ENCODE assay signal across 9 cellular contexts in the genomic region with DNA sequence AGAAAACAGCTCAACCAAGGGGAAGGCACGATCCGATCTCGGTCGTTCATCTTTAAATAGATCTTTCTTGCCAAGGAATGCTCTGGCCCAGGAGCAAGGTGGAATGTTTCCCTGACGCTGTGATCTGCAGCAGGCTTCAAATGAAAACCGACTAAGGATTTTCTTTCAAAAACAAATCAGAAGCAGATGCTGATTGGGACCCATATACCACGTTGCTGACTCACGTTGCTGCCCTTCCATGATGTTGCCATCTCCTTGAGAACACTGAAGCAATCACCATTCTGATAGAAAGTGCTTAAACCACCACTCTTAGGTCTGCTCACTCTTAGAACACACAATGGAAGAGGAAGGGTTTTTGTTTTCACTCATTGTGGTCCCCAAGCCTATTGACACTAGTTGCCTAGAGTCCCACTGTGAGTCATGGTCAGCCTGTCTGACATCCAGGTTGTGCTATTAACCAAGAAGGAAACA. TPM values are rescaled to one million over a fixed set of nuclear protein-coding genes. Genes with fewer than 3 reads are reported as not detected.
A peak's percentile ranks its signal among the peaks of the same experiment; 100 is the strongest.
DNase-seq lines count a peak whose midpoint lies in the region; TF ChIP-seq lines count a peak whose summit lies in the region.
"Had no signal": no experiment of that assay in that cellular context is flagged by ENCODE, and none has a peak within 500 bp of the region (broad histone marks: within the 10 kb centered on the region; RNA-seq: fewer than 3 reads in every experiment).

No MANE protein-coding gene starts in this region.

- CTCF ChIA-PET in activated CD4-positive, alpha-beta memory T cell treated with anti-CD3 and anti-CD28 coated beads for 36 hours (lab: Charles Lee), result no interaction called here
- CTCF ChIA-PET in activated CD4-positive, alpha-beta memory T cell treated with anti-CD3 and anti-CD28 coated beads, Interleukin-2, amount 10 ng/mL, durations not matched to agents 7 days and 5 days (lab: Charles Lee), result no interaction called here

- no peaks in the 10 kb centered on the region for H3K9me3 Mint-ChIP-seq in activated CD4-positive, alpha-beta memory T cell treated with anti-CD3 and anti-CD28 coated beads for 36 hours
- no peaks in the 10 kb centered on the region for H3K9me3 Mint-ChIP-seq in activated CD4-positive, alpha-beta memory T cell treated with anti-CD3 and anti-CD28 coated beads, Interleukin-2, amount 10 ng/mL, durations not matched to agents 7 days and 5 days

- H3K4me3 Mint-ChIP-seq in activated CD4-positive, alpha-beta memory T cell treated with anti-CD3 and anti-CD28 coated beads for 36 hours, result no peak overlapping the region
- no peak overlapping the region for H3K4me3 Mint-ChIP-seq in activated CD4-positive, alpha-beta memory T cell treated with anti-CD3 and anti-CD28 coated beads, Interleukin-2, amount 10 ng/mL, durations not matched to agents 7 days and 5 days

- no peak for TF ChIP-seq CTCF in fibroblast of mammary gland (conservative IDR thresholded peaks at IDR 0.05; ENCODE audit: control insufficient read depth, insufficient read depth, low read depth, low read length)
- no peak for TF ChIP-seq CTCF in WERI-Rb-1 (IDR thresholded peaks at IDR 0.05; ENCODE audit: low read depth, low read length)

- H3K4me1 Mint-ChIP-seq in activated CD4-positive, alpha-beta memory T cell treated with anti-CD3 and anti-CD28 coated beads for 36 hours (ENCODE audit: low read depth), result peaks cover 25% of the 10 kb centered on the region
- peaks cover 28% of the 10 kb centered on the region for H3K4me1 Mint-ChIP-seq in activated CD4-positive, alpha-beta memory T cell treated with anti-CD3 and anti-CD28 coated beads, Interleukin-2, amount 10 ng/mL, durations not matched to agents 7 days and 5 days

- no peak overlapping the region for H3K4me3 ChIP-seq in fibroblast of mammary gland (ENCODE audit: control insufficient read depth, low read depth, low read length)
- no peak overlapping the region for H3K4me3 ChIP-seq in skeletal muscle satellite cell (ENCODE audit: low read length)
- no peak overlapping the region for H3K4me3 ChIP-seq in WERI-Rb-1 (ENCODE audit: low read depth, low read length)

- H3K36me3 ChIP-seq in skeletal muscle satellite cell (ENCODE audit: insufficient read depth, low read length) (no peaks in the 10 kb centered on the region), WERI-Rb-1 (no peaks in the 10 kb centered on the region)

- H3K4me1 ChIP-seq in skeletal muscle satellite cell (ENCODE audit: control insufficient read depth, insufficient read depth, low read length), result no peaks in the 10 kb centered on the region

- H3K9me3 ChIP-seq in skeletal muscle satellite cell (replicated peaks; ENCODE audit: low read length) (no peaks in the 10 kb centered on the region), WERI-Rb-1 (ENCODE audit: severe bottlenecking) (no peaks in the 10 kb centered on the region)

- H3K4me2 ChIP-seq in skeletal muscle satellite cell (ENCODE audit: low read length), result peak overlapping the region; percentile 12

- no peak overlapping the region for H3K9ac ChIP-seq in skeletal muscle satellite cell (ENCODE audit: low read depth, low read length)

- H3K27ac ChIP-seq in WERI-Rb-1, result no peak overlapping the region

- DNase-seq in activated CD4-positive, alpha-beta memory T cell treated with anti-CD3 and anti-CD28 coated beads for 36 hours, result peak; percentile 60
- DNase-seq in activated CD4-positive, alpha-beta memory T cell treated with anti-CD3 and anti-CD28 coated beads, Interleukin-2, amount 10 ng/mL, durations not matched to agents 7 days and 5 days, result no peak
- DNase-seq in HT1080 (ENCODE audit: low read depth) (peak; percentile 50), fibroblast of mammary gland (ENCODE audit: low read depth) (peak; percentile 86), WERI-Rb-1 (no peak), NCI-H1930 (lab: John Stamatoyannopoulos, UW) (no peak)
- no peak for DNase-seq in activated effector memory CD4-positive, alpha-beta T cell treated with anti-CD3 and anti-CD28 coated beads, Interleukin-2, amount 50 U/mL, for 16 hours
- DNase-seq: NCI-H524 had no signal

- H3K36me3 Mint-ChIP-seq in activated CD4-positive, alpha-beta memory T cell treated with anti-CD3 and anti-CD28 coated beads for 36 hours, result peaks cover 28% of the 10 kb centered on the region
- H3K36me3 Mint-ChIP-seq in activated CD4-positive, alpha-beta memory T cell treated with anti-CD3 and anti-CD28 coated beads, Interleukin-2, amount 10 ng/mL, durations not matched to agents 7 days and 5 days (ENCODE audit: low read depth), result peaks cover 61% of the 10 kb centered on the region

- intact Hi-C loops in activated CD4-positive, alpha-beta memory T cell treated with anti-CD3 and anti-CD28 coated beads for 36 hours (cut with micrococcal nuclease), result loop anchor here (1.0 kb wide), 1 partner anchor 17 kb away; no protein-coding TSS in a partner anchor

- H3K27me3 Mint-ChIP-seq in activated CD4-positive, alpha-beta memory T cell treated with anti-CD3 and anti-CD28 coated beads for 36 hours, result no peaks in the 10 kb centered on the region
- no peaks in the 10 kb centered on the region for H3K27me3 Mint-ChIP-seq in activated CD4-positive, alpha-beta memory T cell treated with anti-CD3 and anti-CD28 coated beads, Interleukin-2, amount 10 ng/mL, durations not matched to agents 7 days and 5 days

- POLR2A ChIA-PET in activated CD4-positive, alpha-beta memory T cell treated with anti-CD3 and anti-CD28 coated beads for 36 hours (lab: Charles Lee), result no interaction called here
- POLR2A ChIA-PET in activated CD4-positive, alpha-beta memory T cell treated with anti-CD3 and anti-CD28 coated beads, Interleukin-2, amount 10 ng/mL, durations not matched to agents 7 days and 5 days (lab: Charles Lee), result no interaction called here

- H3K27me3 ChIP-seq in skeletal muscle satellite cell (ENCODE audit: control insufficient read depth, insufficient read depth, low read length) (no peaks in the 10 kb centered on the region), WERI-Rb-1 (ENCODE audit: insufficient read depth, low read depth, severe bottlenecking) (no peaks in the 10 kb centered on the region)

- H3K27ac Mint-ChIP-seq in activated CD4-positive, alpha-beta memory T cell treated with anti-CD3 and anti-CD28 coated beads for 36 hours, result peak overlapping the region; percentile 70
- H3K27ac Mint-ChIP-seq in activated CD4-positive, alpha-beta memory T cell treated with anti-CD3 and anti-CD28 coated beads, Interleukin-2, amount 10 ng/mL, durations not matched to agents 7 days and 5 days, result no peak overlapping the region

RNA-seq across cellular contexts. Expression of gene LAMTOR3, which starts 26.1 kb away (rescaled TPM):
- total RNA-seq in activated CD4-positive, alpha-beta memory T cell treated with anti-CD3 and anti-CD28 coated beads for 36 hours, result 10 to 100 TPM; 21.8 to 26.1 TPM
- total RNA-seq in activated CD4-positive, alpha-beta memory T cell treated with anti-CD3 and anti-CD28 coated beads, Interleukin-2, amount 10 ng/mL, durations not matched to agents 7 days and 5 days, result 10 to 100 TPM; 28.1 to 29.2 TPM
- 38.5 and 40.7 TPM in 2 replicates for total RNA-seq in HT1080 (2014; rRNA removed; shearing (Covaris generic))
- 55.1 and 58.8 TPM in 2 replicates for polyA plus RNA-seq in HT1080 (2015; cell fraction: cytosol; rRNA removed)
- polyA plus RNA-seq in HT1080 (2015; cell fraction: nucleus; rRNA removed), result 31.9 and 43.8 TPM in 2 replicates
- 40.2 and 46.1 TPM in 2 replicates for total RNA-seq in skeletal muscle satellite cell (2012; rRNA removed)

RNA-seq across cellular contexts. Expression of gene DAPP1, which starts 51.5 kb away (rescaled TPM):
- 10 to 100 TPM; 23.6 TPM for total RNA-seq in activated CD4-positive, alpha-beta memory T cell treated with anti-CD3 and anti-CD28 coated beads for 36 hours
- 10 to 100 TPM; 35.8 to 39.4 TPM for total RNA-seq in activated CD4-positive, alpha-beta memory T cell treated with anti-CD3 and anti-CD28 coated beads, Interleukin-2, amount 10 ng/mL, durations not matched to agents 7 days and 5 days
- 0.20 TPM in 1 of 2 replicates, not detected in the other for total RNA-seq in HT1080 (2014; rRNA removed; shearing (Covaris generic))
- not detected in 2 replicates for polyA plus RNA-seq in HT1080 (2015; cell fraction: cytosol; rRNA removed)
- polyA plus RNA-seq in HT1080 (2015; cell fraction: nucleus; rRNA removed), result not detected in 2 replicates
- not detected in 2 replicates for total RNA-seq in skeletal muscle satellite cell (2012; rRNA removed)

Comparison
In these comparisons a context has a peak if more than half of its experiments do, and no peak if none do; other contexts are left out.
1. DNase-seq: peak in activated CD4-positive, alpha-beta memory T cell treated with anti-CD3 and anti-CD28 coated beads for 36 hours (single experiment), HT1080 (single experiment) and fibroblast of mammary gland (single experiment); none in activated CD4-positive, alpha-beta memory T cell treated with anti-CD3 and anti-CD28 coated beads, Interleukin-2, amount 10 ng/mL, durations not matched to agents 7 days and 5 days (single experiment), activated effector memory CD4-positive, alpha-beta T cell treated with anti-CD3 and anti-CD28 coated beads, Interleukin-2, amount 50 U/mL, for 16 hours (single experiment), WERI-Rb-1 (single experiment) and NCI-H1930 (0 of 2).
2. RNA of gene DAPP1, which starts 51.5 kb away (total RNA-seq): 35.8 to 39.4 TPM in activated CD4-positive, alpha-beta memory T cell treated with anti-CD3 and anti-CD28 coated beads, Interleukin-2, amount 10 ng/mL, durations not matched to agents 7 days and 5 days and 23.6 TPM in activated CD4-positive, alpha-beta memory T cell treated with anti-CD3 and anti-CD28 coated beads for 36 hours; 0.20 TPM in HT1080; every median in the first group is over 10 times any median in the second.